ENCODE assay signal across 1 cellular context in genomic region chr21:45478115-45478801, GRCh38.
A peak's percentile ranks its signal among the peaks of the same experiment; 100 is the strongest.
TF ChIP-seq lines count a peak whose summit lies in the region.

No MANE protein-coding gene starts in this region.

TF ChIP-seq in K562, 482 proteins besides CTCF, POLR2A, EP300 and RAD21 (continued from another document and continues in another):
- TF ChIP-seq ZNF609 (CRISPR knock-in tag; IDR thresholded peaks at IDR 0.05; ENCODE audit: borderline replicate concordance) (no peak), HNRNPH1 (optimal IDR thresholded peaks at IDR 0.05; ENCODE audit: low read depth, low read length) (no peak), TEAD4 (IDR thresholded peaks at IDR 0.05; ENCODE audit: low read length) (0 out of 2 replicates have a peak, but pooled peaks have one; percentile 8), TEAD4 (CRISPR knock-in tag; IDR thresholded peaks at IDR 0.05; ENCODE audit: borderline replicate concordance) (no peak), MCM3 (IDR thresholded peaks at IDR 0.05) (no peak), NFYB (IDR thresholded peaks at IDR 0.05; ENCODE audit: extremely low read depth, insufficient read length) (no peak), ZFP1 (CRISPR knock-in tag; IDR thresholded peaks at IDR 0.05) (no peak), KDM1A (IDR thresholded peaks at IDR 0.05) (peak in 1 of 2 experiments; percentile 64; a peak in 1 of 4 replicates), HMG20A (CRISPR knock-in tag; conservative IDR thresholded peaks at IDR 0.05) (no peak), XRCC5 (IDR thresholded peaks at IDR 0.05; ENCODE audit: low read depth, low read length) (no peak), PTBP1 (IDR thresholded peaks at IDR 0.05; ENCODE audit: low read depth, low read length) (no peak), TOE1 (IDR thresholded peaks at IDR 0.05; ENCODE audit: borderline replicate concordance) (0 out of 2 replicates have a peak, but pooled peaks have one; percentile 43), TOE1 (CRISPR knock-in tag; IDR thresholded peaks at IDR 0.05; ENCODE audit: borderline replicate concordance, low read depth) (no peak), NFATC3 (IDR thresholded peaks at IDR 0.05) (no peak), TAL1 (IDR thresholded peaks at IDR 0.05) (no peak), ZNF324 (CRISPR knock-in tag; IDR thresholded peaks at IDR 0.05) (no peak), ZFP30 (CRISPR knock-in tag; IDR thresholded peaks at IDR 0.05; ENCODE audit: borderline replicate concordance) (no peak), ZNF184 (CRISPR knock-in tag; IDR thresholded peaks at IDR 0.05) (no peak), POU5F1 (IDR thresholded peaks at IDR 0.05; ENCODE audit: borderline replicate concordance, low read depth, low read length, partially characterized antibody) (no peak), NFE2L1 (tag; IDR thresholded peaks at IDR 0.05; ENCODE audit: borderline replicate concordance, low read depth) (no peak), NBN (IDR thresholded peaks at IDR 0.05; ENCODE audit: low read depth) (0 out of 2 replicates have a peak, but pooled peaks have one; percentile 48), DPF2 (IDR thresholded peaks at IDR 0.05) (peak; percentile 70), NONO (IDR thresholded peaks at IDR 0.05; ENCODE audit: low read depth in 2 of 2, low read length in 1 of 2) (no peak), GABPA (tag; conservative IDR thresholded peaks at IDR 0.05; ENCODE audit: low read depth) (no peak), EHMT2 (IDR thresholded peaks at IDR 0.05) (no peak; the same call in 1 of the 2 replicates), E2F8 (IDR thresholded peaks at IDR 0.05; ENCODE audit: low read depth, partially characterized antibody) (no peak), MNT (conservative IDR thresholded peaks at IDR 0.05) (peak in 1 of 2 experiments; percentile 45; a peak in 2 of 4 replicates), ERF (CRISPR knock-in tag; IDR thresholded peaks at IDR 0.05) (no peak), TCF15 (CRISPR knock-in tag; IDR thresholded peaks at IDR 0.05) (no peak), EP400 (IDR thresholded peaks at IDR 0.05) (peak; percentile 59; the same call in 1 of the 2 replicates), POLR2H (tag; IDR thresholded peaks at IDR 0.05; ENCODE audit: low read depth) (no peak), ZBTB8A (IDR thresholded peaks at IDR 0.05; ENCODE audit: partially characterized antibody) (no peak), TRIM28 (IDR thresholded peaks at IDR 0.05) (no peak), GABPB1 (CRISPR knock-in tag; IDR thresholded peaks at IDR 0.05) (no peak), KLF16 (IDR thresholded peaks at IDR 0.05) (no peak), BACH1 (tag; IDR thresholded peaks at IDR 0.05) (no peak), CREM (IDR thresholded peaks at IDR 0.05; ENCODE audit: low read depth) (peak; percentile 76), MTF1 (CRISPR knock-in tag; IDR thresholded peaks at IDR 0.05; ENCODE audit: borderline replicate concordance) (no peak), MCM2 (IDR thresholded peaks at IDR 0.05; ENCODE audit: low read depth) (no peak), HMGN3 (IDR thresholded peaks at IDR 0.05; ENCODE audit: borderline replicate concordance, extremely low read depth, insufficient read length, low read depth, low read length) (no peak), ID3 (CRISPR knock-in tag; IDR thresholded peaks at IDR 0.05) (no peak), ID3 (tag; IDR thresholded peaks at IDR 0.05) (no peak), ZC3H8 (IDR thresholded peaks at IDR 0.05) (no peak)
- TF ChIP-seq, protein P1, sequence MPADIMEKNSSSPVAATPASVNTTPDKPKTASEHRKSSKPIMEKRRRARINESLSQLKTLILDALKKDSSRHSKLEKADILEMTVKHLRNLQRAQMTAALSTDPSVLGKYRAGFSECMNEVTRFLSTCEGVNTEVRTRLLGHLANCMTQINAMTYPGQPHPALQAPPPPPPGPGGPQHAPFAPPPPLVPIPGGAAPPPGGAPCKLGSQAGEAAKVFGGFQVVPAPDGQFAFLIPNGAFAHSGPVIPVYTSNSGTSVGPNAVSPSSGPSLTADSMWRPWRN (IDR thresholded peaks at IDR 0.05; ENCODE audit: low read depth), result no peak
- TF ChIP-seq, protein P2, sequence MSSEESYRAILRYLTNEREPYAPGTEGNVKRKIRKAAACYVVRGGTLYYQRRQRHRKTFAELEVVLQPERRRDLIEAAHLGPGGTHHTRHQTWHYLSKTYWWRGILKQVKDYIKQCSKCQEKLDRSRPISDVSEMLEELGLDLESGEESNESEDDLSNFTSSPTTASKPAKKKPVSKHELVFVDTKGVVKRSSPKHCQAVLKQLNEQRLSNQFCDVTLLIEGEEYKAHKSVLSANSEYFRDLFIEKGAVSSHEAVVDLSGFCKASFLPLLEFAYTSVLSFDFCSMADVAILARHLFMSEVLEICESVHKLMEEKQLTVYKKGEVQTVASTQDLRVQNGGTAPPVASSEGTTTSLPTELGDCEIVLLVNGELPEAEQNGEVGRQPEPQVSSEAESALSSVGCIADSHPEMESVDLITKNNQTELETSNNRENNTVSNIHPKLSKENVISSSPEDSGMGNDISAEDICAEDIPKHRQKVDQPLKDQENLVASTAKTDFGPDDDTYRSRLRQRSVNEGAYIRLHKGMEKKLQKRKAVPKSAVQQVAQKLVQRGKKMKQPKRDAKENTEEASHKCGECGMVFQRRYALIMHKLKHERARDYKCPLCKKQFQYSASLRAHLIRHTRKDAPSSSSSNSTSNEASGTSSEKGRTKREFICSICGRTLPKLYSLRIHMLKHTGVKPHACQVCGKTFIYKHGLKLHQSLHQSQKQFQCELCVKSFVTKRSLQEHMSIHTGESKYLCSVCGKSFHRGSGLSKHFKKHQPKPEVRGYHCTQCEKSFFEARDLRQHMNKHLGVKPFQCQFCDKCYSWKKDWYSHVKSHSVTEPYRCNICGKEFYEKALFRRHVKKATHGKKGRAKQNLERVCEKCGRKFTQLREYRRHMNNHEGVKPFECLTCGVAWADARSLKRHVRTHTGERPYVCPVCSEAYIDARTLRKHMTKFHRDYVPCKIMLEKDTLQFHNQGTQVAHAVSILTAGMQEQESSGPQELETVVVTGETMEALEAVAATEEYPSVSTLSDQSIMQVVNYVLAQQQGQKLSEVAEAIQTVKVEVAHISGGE (CRISPR knock-in tag; IDR thresholded peaks at IDR 0.05), result no peak
- TF ChIP-seq, protein P3, sequence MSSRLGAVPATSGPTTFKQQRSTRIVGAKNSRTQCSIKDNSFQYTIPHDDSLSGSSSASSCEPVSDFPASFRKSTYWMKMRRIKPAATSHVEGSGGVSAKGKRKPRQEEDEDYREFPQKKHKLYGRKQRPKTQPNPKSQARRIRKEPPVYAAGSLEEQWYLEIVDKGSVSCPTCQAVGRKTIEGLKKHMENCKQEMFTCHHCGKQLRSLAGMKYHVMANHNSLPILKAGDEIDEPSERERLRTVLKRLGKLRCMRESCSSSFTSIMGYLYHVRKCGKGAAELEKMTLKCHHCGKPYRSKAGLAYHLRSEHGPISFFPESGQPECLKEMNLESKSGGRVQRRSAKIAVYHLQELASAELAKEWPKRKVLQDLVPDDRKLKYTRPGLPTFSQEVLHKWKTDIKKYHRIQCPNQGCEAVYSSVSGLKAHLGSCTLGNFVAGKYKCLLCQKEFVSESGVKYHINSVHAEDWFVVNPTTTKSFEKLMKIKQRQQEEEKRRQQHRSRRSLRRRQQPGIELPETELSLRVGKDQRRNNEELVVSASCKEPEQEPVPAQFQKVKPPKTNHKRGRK (tag; IDR thresholded peaks at IDR 0.05), result no peak
- TF ChIP-seq, protein P4, sequence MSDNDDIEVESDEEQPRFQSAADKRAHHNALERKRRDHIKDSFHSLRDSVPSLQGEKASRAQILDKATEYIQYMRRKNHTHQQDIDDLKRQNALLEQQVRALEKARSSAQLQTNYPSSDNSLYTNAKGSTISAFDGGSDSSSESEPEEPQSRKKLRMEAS (CRISPR knock-in tag; IDR thresholded peaks at IDR 0.05), result peak; percentile 47; the same call in 1 of the 2 replicates
- TF ChIP-seq, protein P5, sequence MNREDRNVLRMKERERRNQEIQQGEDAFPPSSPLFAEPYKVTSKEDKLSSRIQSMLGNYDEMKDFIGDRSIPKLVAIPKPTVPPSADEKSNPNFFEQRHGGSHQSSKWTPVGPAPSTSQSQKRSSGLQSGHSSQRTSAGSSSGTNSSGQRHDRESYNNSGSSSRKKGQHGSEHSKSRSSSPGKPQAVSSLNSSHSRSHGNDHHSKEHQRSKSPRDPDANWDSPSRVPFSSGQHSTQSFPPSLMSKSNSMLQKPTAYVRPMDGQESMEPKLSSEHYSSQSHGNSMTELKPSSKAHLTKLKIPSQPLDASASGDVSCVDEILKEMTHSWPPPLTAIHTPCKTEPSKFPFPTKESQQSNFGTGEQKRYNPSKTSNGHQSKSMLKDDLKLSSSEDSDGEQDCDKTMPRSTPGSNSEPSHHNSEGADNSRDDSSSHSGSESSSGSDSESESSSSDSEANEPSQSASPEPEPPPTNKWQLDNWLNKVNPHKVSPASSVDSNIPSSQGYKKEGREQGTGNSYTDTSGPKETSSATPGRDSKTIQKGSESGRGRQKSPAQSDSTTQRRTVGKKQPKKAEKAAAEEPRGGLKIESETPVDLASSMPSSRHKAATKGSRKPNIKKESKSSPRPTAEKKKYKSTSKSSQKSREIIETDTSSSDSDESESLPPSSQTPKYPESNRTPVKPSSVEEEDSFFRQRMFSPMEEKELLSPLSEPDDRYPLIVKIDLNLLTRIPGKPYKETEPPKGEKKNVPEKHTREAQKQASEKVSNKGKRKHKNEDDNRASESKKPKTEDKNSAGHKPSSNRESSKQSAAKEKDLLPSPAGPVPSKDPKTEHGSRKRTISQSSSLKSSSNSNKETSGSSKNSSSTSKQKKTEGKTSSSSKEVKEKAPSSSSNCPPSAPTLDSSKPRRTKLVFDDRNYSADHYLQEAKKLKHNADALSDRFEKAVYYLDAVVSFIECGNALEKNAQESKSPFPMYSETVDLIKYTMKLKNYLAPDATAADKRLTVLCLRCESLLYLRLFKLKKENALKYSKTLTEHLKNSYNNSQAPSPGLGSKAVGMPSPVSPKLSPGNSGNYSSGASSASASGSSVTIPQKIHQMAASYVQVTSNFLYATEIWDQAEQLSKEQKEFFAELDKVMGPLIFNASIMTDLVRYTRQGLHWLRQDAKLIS (CRISPR knock-in tag; IDR thresholded peaks at IDR 0.05), result no peak
